1 cellular context compared by ENCODE assay signal in genomic region chr19:19384486-19384885, GRCh38.
TF ChIP-seq lines count a peak whose summit lies in the region.

No MANE protein-coding gene starts in this region.

TF ChIP-seq in HCT116, 20 proteins besides CTCF, POLR2A, EP300 and RAD21 (continued from another document):
- TF ChIP-seq REST (IDR thresholded peaks at IDR 0.05; ENCODE audit: low read depth) (no peak), ELF1 (IDR thresholded peaks at IDR 0.05; ENCODE audit: borderline replicate concordance, low read depth) (no peak)
